Comparison of ENCODE assay signal across 8 cellular contexts in genomic region chr18:57837917-57838548, GRCh38. TPM values are rescaled to one million over a fixed set of nuclear protein-coding genes. Genes with fewer than 3 reads are reported as not detected.
DNase-seq lines count a peak whose midpoint lies in the region; ATAC-seq and TF ChIP-seq lines count a peak whose summit lies in the region.

No MANE protein-coding gene starts in this region.

- no peak overlapping the region for H3K27ac Mint-ChIP-seq in central memory CD8-positive, alpha-beta T cell (ENCODE audit: low read depth)

- no peaks in the 10 kb centered on the region for H3K36me3 Mint-ChIP-seq in central memory CD8-positive, alpha-beta T cell (ENCODE audit: insufficient read depth)

- DNase-seq in CD1c-positive myeloid dendritic cell (ENCODE audit: extremely low spot score) (peak; percentile 82), C1 segment of cervical spinal cord (lab: John Stamatoyannopoulos, UW) (no peak), HAP-1 (ENCODE audit: low spot score in 2 of 2) (no peak), heart right ventricle (no peak), NCI-H146 treated with DMSO at 0.1 percent for 48 hours (lab: John Stamatoyannopoulos, UW; ENCODE audit: unreplicated experiment) (no peak)
- no peak for DNase-seq in central memory CD8-positive, alpha-beta T cell (ENCODE audit: low spot score in 2 of 2)

- H3K4me1 ChIP-seq in HAP-1 (no peaks in the 10 kb centered on the region), heart right ventricle (peaks cover 0 to 3% (median 0%) of the 10 kb centered on the region in 9 donors)

- no peak for TF ChIP-seq CTCF in heart right ventricle (IDR thresholded peaks at IDR 0.05)

- ATAC-seq in GM21360 (IDR thresholded peaks at IDR 0.05; ENCODE audit: unreplicated experiment), result peak; percentile 85
- ATAC-seq in HG03520 (IDR thresholded peaks at IDR 0.05; ENCODE audit: unreplicated experiment), result peak; percentile 74
- peak; percentile 22 for ATAC-seq in central memory CD8-positive, alpha-beta T cell (replicated peaks; ENCODE audit: extremely low read depth, poor library complexity, severe bottlenecking)
- no peak for ATAC-seq in heart right ventricle

- in situ Hi-C loops in HAP-1 (cut with MboI; ENCODE audit: low sequenced_read_pairs), result no loop called here

- no peak overlapping the region for H3K4me3 Mint-ChIP-seq in central memory CD8-positive, alpha-beta T cell

- no peak overlapping the region for H3K4me3 ChIP-seq in HAP-1
- H3K4me3 ChIP-seq in heart right ventricle, result no peak overlapping the region

- intact Hi-C loops in heart right ventricle (cut with DNase I), result no loop called here

- H3K9me3 ChIP-seq in HAP-1 (no peaks in the 10 kb centered on the region), heart right ventricle (no peaks in the 10 kb centered on the region)

- peaks cover 34% of the 10 kb centered on the region for H3K27me3 Mint-ChIP-seq in central memory CD8-positive, alpha-beta T cell

- peaks cover 9% of the 10 kb centered on the region for H3K4me1 Mint-ChIP-seq in central memory CD8-positive, alpha-beta T cell

- H3K27me3 ChIP-seq in HAP-1 (ENCODE audit: low read depth) (peaks cover 16% of the 10 kb centered on the region; the same call in 1 of the 2 replicates), heart right ventricle (no peaks in the 10 kb centered on the region)

- H3K36me3 ChIP-seq in HAP-1 (replicated peaks) (no peaks in the 10 kb centered on the region), heart right ventricle (no peaks in the 10 kb centered on the region)

- no peak overlapping the region for H3K27ac ChIP-seq in heart right ventricle

- 84 to 85% methylated on average over 12 of the region's 12 CpGs for WGBS in heart right ventricle, 2 donors

- H3K9me3 Mint-ChIP-seq in central memory CD8-positive, alpha-beta T cell, result no peaks in the 10 kb centered on the region

RNA-seq across cellular contexts. Expression of gene ATP8B1, which starts 34.9 kb away (rescaled TPM):
- 10 to 100 TPM in 4 of 10 donors, 1 to 10 TPM in 6; 4.1 to 16.5 (median 8.1) TPM for total RNA-seq in heart right ventricle
- 1 to 10 TPM; 2.7 to 3.7 TPM for polyA plus RNA-seq in heart right ventricle

Comparison
In these comparisons a context has a peak if more than half of its experiments do, and no peak if none do; other contexts are left out.
1. ATAC-seq: peak in GM21360 (single experiment), HG03520 (single experiment) and central memory CD8-positive, alpha-beta T cell (single experiment); none in heart right ventricle (0 of 8).